Comparison of ENCODE assay signal across 8 cellular contexts in genomic region chr19:6110360-6110977, GRCh38. TPM values are rescaled to one million over a fixed set of nuclear protein-coding genes. Genes with fewer than 3 reads are reported as not detected.
DNase-seq lines count a peak whose midpoint lies in the region; ATAC-seq, FAIRE-seq and TF ChIP-seq lines count a peak whose summit lies in the region.

RFX2 (minus strand) TSS chr19:6110500; CDS start chr19:6047496, 63,004 bp downstream.

- TF ChIP-seq POLR2A in uterus (IDR thresholded peaks at IDR 0.05), result peak; percentile 71 to 89

- peak; percentile 98 for FAIRE-seq in GM18507 (lab: Jason Lieb, UNC)

- no peaks in the 10 kb centered on the region for H3K27me3 ChIP-seq in ascending aorta
- H3K27me3 ChIP-seq in right cardiac atrium (ENCODE audit: control insufficient read depth, insufficient read depth), result no peaks in the 10 kb centered on the region
- H3K27me3 ChIP-seq in uterus, result no peaks in the 10 kb centered on the region

- no peaks in the 10 kb centered on the region for H3K9me3 ChIP-seq in ascending aorta
- H3K9me3 ChIP-seq in right cardiac atrium (ENCODE audit: control insufficient read depth, low read length), result no peaks in the 10 kb centered on the region
- no peaks in the 10 kb centered on the region for H3K9me3 ChIP-seq in uterus

- H3K36me3 ChIP-seq in ascending aorta, result no peaks in the 10 kb centered on the region
- H3K36me3 ChIP-seq in uterus, result no peaks in the 10 kb centered on the region

- H3K4me3 ChIP-seq in ascending aorta, result peak within 1 kb of the TSS; percentile 95 to 97
- H3K4me3 ChIP-seq in right cardiac atrium (ENCODE audit: low read length), result peak within 1 kb of the TSS; percentile 84
- H3K4me3 ChIP-seq in uterus, result peak within 1 kb of the TSS; percentile 57 to 92

- TF ChIP-seq CTCF in ascending aorta (IDR thresholded peaks at IDR 0.05), result no peak
- TF ChIP-seq CTCF in uterus (IDR thresholded peaks at IDR 0.05), result peak in 1 of 4 experiments; percentile 3

- intact Hi-C loops in ascending aorta (cut with DNase I), result loop anchor here (1.0 to 5.0 kb wide), 3 partner anchors 54 to 208 kb away; partner anchors contain the start of genes NDUFA11, RANBP3 and VMAC
- intact Hi-C loops in right cardiac atrium (cut with DNase I), result no loop called here
- intact Hi-C loops in uterus (cut with DNase I; ENCODE audit: low total_unique reads), result no loop called here

- DNase-seq in GM18507 (ENCODE audit: extremely low spot score, insufficient read length, low read depth) (peak; percentile 96), NCI-H187 treated with DMSO at 0.1 percent for 48 hours (lab: John Stamatoyannopoulos, UW) (peak; percentile 75), T-helper 2 cell (peak; percentile 98 to 99 (median 98)), ascending aorta (ENCODE audit: low spot score in 2 of 2) (peak; percentile 98 to 100), right cardiac atrium (peak; percentile 99 to 100 (median 100)), pulmonary artery endothelial cell (ENCODE audit: low read depth, low spot score) (peak; percentile 95), uterus (peak; percentile 99)

- peak within 1 kb of the TSS; percentile 90 to 94 for H3K27ac ChIP-seq in ascending aorta
- peak within 1 kb of the TSS; percentile 91 for H3K27ac ChIP-seq in right cardiac atrium (ENCODE audit: low read length)
- H3K27ac ChIP-seq in uterus, result peak within 1 kb of the TSS; percentile 91 to 94

- ATAC-seq in HG02970 (IDR thresholded peaks at IDR 0.05; ENCODE audit: low FRiP score, unreplicated experiment), result peak; percentile 94
- peak; percentile 99 to 100 for ATAC-seq in right cardiac atrium

- WGBS in right cardiac atrium, result under 1% methylated on average over 75 of the region's 75 CpGs

- peaks cover 3 to 4% of the 10 kb centered on the region in 2 donors for H3K4me1 ChIP-seq in ascending aorta
- H3K4me1 ChIP-seq in right cardiac atrium (ENCODE audit: control insufficient read depth, insufficient read depth, low read length), result no peaks in the 10 kb centered on the region
- no peaks in the 10 kb centered on the region for H3K4me1 ChIP-seq in uterus

RNA-seq across cellular contexts. Expression of gene RFX2, which starts in this region (rescaled TPM):
- total RNA-seq in ascending aorta (107 TPM), right cardiac atrium (10 to 100 TPM in 2 of 4 donors, 1 to 10 TPM in 2; 5.1 to 15.9 (median 9.6) TPM), pulmonary artery endothelial cell (2.8 and 4.3 TPM in 2 replicates), uterus (10 to 100 TPM; 10.5 to 77.9 (median 22.8) TPM)
- 8.2 TPM for polyA plus RNA-seq in right cardiac atrium

Comparison
In these comparisons a context has a peak if more than half of its experiments do, and no peak if none do; other contexts are left out.
1. Peak in every context shown above with its lines: DNase-seq, ATAC-seq, H3K4me3 ChIP-seq and H3K27ac ChIP-seq.